ENCODE assay signal across 8 cellular contexts in the genomic region with DNA sequence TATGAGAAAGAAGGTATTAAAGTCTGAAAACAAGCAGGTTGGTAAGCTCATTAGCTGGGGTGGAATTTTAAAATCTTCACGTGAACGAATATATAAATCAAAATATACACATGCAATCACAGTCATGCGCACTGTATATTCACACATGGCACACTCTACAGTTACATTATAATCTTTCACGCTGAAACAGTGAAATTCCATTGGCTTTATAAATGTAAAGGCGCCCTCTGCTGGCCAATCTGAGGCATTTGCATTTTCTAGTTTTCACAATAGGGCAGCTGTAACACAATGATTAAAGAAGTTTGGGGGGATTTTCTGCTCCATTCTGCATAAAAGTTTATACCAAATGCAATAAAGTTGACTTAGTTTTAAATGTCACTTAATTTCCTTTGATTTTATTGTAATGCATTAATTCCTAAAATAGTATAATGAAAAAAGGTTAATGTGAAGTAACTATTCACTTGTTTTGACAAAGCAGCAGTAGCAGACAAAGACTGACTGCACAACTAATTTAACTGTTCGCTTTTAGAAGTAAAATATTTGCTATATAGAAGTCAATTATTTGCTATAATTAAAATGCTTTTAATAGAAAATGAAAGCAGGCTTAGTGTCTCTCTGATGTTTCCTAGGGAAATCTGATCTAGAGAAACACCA. TPM values are rescaled to one million over a fixed set of nuclear protein-coding genes. Genes with fewer than 3 reads are reported as not detected.
A peak's percentile ranks its signal among the peaks of the same experiment; 100 is the strongest.
DNase-seq lines count a peak whose midpoint lies in the region; ATAC-seq and TF ChIP-seq lines count a peak whose summit lies in the region.

No MANE protein-coding gene starts in this region.

- H4K20me1 ChIP-seq in DND-41 (ENCODE audit: insufficient read depth, low read length), result no peaks in the 10 kb centered on the region

- H2AFZ ChIP-seq in DND-41 (ENCODE audit: low read depth, low read length), result no peak overlapping the region

- no peaks in the 10 kb centered on the region for H3K27me3 Mint-ChIP-seq in activated naive CD4-positive, alpha-beta T cell treated with anti-CD3 and anti-CD28 coated beads for 36 hours (ENCODE audit: low read depth)

- H3K4me1 ChIP-seq in DND-41 (ENCODE audit: insufficient read depth, low read length), result no peaks in the 10 kb centered on the region

- H3K9me3 Mint-ChIP-seq in activated naive CD4-positive, alpha-beta T cell treated with anti-CD3 and anti-CD28 coated beads for 36 hours, result no peaks in the 10 kb centered on the region

- H3K9ac ChIP-seq in DND-41 (ENCODE audit: low read depth, low read length), result no peak overlapping the region

- no peaks in the 10 kb centered on the region for H3K79me2 ChIP-seq in DND-41 (ENCODE audit: insufficient read depth, low read length)

- no peak overlapping the region for H3K27ac ChIP-seq in DND-41 (ENCODE audit: low read length)
- H3K27ac ChIP-seq in RWPE1, result no peak overlapping the region

- TF ChIP-seq CTCF in DND-41 (IDR thresholded peaks at IDR 0.05; ENCODE audit: borderline replicate concordance, extremely low read depth, low read length, poor library complexity, severe bottlenecking) (peak; percentile 92), RWPE1 (conservative IDR thresholded peaks at IDR 0.05; ENCODE audit: low read depth) (peak; percentile 85)

- H3K4me3 Mint-ChIP-seq in activated naive CD4-positive, alpha-beta T cell treated with anti-CD3 and anti-CD28 coated beads for 36 hours, result no peak overlapping the region

- CTCF ChIA-PET in RWPE1 (lab: Yijun Ruan, JAX), result interaction anchor here (0.5 to 1.6 kb wide), 18 partner anchors 9 to 149 kb away, joined by 3 to 8 read pairs (median 4); partner anchors contain the start of genes GCG and IFIH1
- CTCF ChIA-PET in activated naive CD4-positive, alpha-beta T cell treated with anti-CD3 and anti-CD28 coated beads for 36 hours (lab: Charles Lee), result interaction anchor here (1.3 to 11.2 kb wide), 6 partner anchors 14 to 149 kb away, joined by 3 to 204 read pairs (median 8); partner anchors contain the start of gene GCG

- intact Hi-C loops in activated naive CD4-positive, alpha-beta T cell treated with anti-CD3 and anti-CD28 coated beads for 36 hours (cut with micrococcal nuclease), result loop anchor here (1.0 to 2.0 kb wide), 3 partner anchors 17 to 288 kb away; partner anchors contain the start of gene IFIH1
- intact Hi-C loops in Right ventricle myocardium superior (cut with DNase I), result no loop called here
- intact Hi-C loops in sciatic nerve (cut with DNase I), result no loop called here

- ATAC-seq in DND-41 (ENCODE audit: insufficient read depth, low read depth) (peak; percentile 85), GM21619 (IDR thresholded peaks at IDR 0.05; ENCODE audit: unreplicated experiment) (peak; percentile 72), Right ventricle myocardium superior (ENCODE audit: poor library complexity) (peak; percentile 79), sciatic nerve (peak; percentile 79)

- POLR2A ChIA-PET in RWPE1 (lab: Yijun Ruan, JAX; ENCODE audit: low non-redundant PET), result no interaction called here

- no peaks in the 10 kb centered on the region for H3K9me3 ChIP-seq in DND-41 (ENCODE audit: insufficient read depth, low read length, severe bottlenecking)

- H3K36me3 Mint-ChIP-seq in activated naive CD4-positive, alpha-beta T cell treated with anti-CD3 and anti-CD28 coated beads for 36 hours (ENCODE audit: low read depth), result peaks cover 2% of the 10 kb centered on the region

- no peaks in the 10 kb centered on the region for H3K4me1 Mint-ChIP-seq in activated naive CD4-positive, alpha-beta T cell treated with anti-CD3 and anti-CD28 coated beads for 36 hours (ENCODE audit: low read depth)

- H3K36me3 ChIP-seq in DND-41 (ENCODE audit: insufficient read depth, low read length), result no peaks in the 10 kb centered on the region

- H3K4me3 ChIP-seq in DND-41 (ENCODE audit: low read depth in 1 of 2, low read length in 2 of 2), result no peak overlapping the region

- H3K4me2 ChIP-seq in DND-41 (ENCODE audit: insufficient read depth, low read length), result no peak overlapping the region

- no peaks in the 10 kb centered on the region for H3K27me3 ChIP-seq in DND-41 (ENCODE audit: insufficient read depth, low read length, poor library complexity)

- peak; percentile 45 for DNase-seq in DND-41
- DNase-seq in Kasumi-1 (lab: John Stamatoyannopoulos, UW), result peak; percentile 90 to 94
- DNase-seq in RWPE1 (ENCODE audit: low spot score), result peak; percentile 13
- peak; percentile 71 for DNase-seq in activated naive CD4-positive, alpha-beta T cell treated with anti-CD3 and anti-CD28 coated beads for 36 hours
- peak; percentile 42 for DNase-seq in Right ventricle myocardium superior
- DNase-seq in sciatic nerve (ENCODE audit: low spot score), result no peak
- no peak for DNase-seq in hepatic stellate cell (ENCODE audit: low spot score)

- no peak overlapping the region for H3K27ac Mint-ChIP-seq in activated naive CD4-positive, alpha-beta T cell treated with anti-CD3 and anti-CD28 coated beads for 36 hours

RNA-seq across cellular contexts. Expression of gene IFIH1, which starts 17.2 kb away (rescaled TPM):
- total RNA-seq in activated naive CD4-positive, alpha-beta T cell treated with anti-CD3 and anti-CD28 coated beads for 36 hours, result 10 to 100 TPM; 33.8 to 34.6 TPM
- total RNA-seq in Right ventricle myocardium superior (5.3 TPM), sciatic nerve (21.0 TPM)

RNA-seq across cellular contexts. Expression of gene GCA, which starts 42.7 kb away (rescaled TPM):
- total RNA-seq in activated naive CD4-positive, alpha-beta T cell treated with anti-CD3 and anti-CD28 coated beads for 36 hours, result 10 to 100 TPM; 36.7 to 40.2 TPM
- total RNA-seq in Right ventricle myocardium superior (7.6 TPM), sciatic nerve (35.7 TPM)

RNA-seq across cellular contexts. Expression of gene FAP, which starts 58.0 kb away (rescaled TPM):
- not detected for total RNA-seq in activated naive CD4-positive, alpha-beta T cell treated with anti-CD3 and anti-CD28 coated beads for 36 hours
- 0.62 TPM for total RNA-seq in Right ventricle myocardium superior
- 10.4 TPM for total RNA-seq in sciatic nerve

Comparison
In these comparisons a context has a peak if more than half of its experiments do, and no peak if none do; other contexts are left out.
1. DNase-seq: peak in DND-41 (single experiment), Kasumi-1 (2 of 2), RWPE1 (single experiment), activated naive CD4-positive, alpha-beta T cell treated with anti-CD3 and anti-CD28 coated beads for 36 hours (single experiment) and Right ventricle myocardium superior (single experiment); none in sciatic nerve (single experiment) and hepatic stellate cell (single experiment).
2. Peak in every context shown above with its lines, with median percentiles within 50 percentile points of each other: ATAC-seq.